ENCODE assay signal across 29 cellular contexts in genomic region chr9:121682201-121682600, GRCh38. TPM values are rescaled to one million over a fixed set of nuclear protein-coding genes. Genes with fewer than 3 reads are reported as not detected.
"Had no signal": no experiment of that assay in that cellular context is flagged by ENCODE, and none has a peak within 500 bp of the region (broad histone marks: within the 10 kb centered on the region; RNA-seq: fewer than 3 reads in every experiment).

No MANE protein-coding gene starts in this region.

- H3K9me3 Mint-ChIP-seq: effector memory CD8-positive, alpha-beta T cell; mesothelial cell of epicardium; stimulated activated memory B cell treated with anti-CD40 and anti-IgM and Interleukin-4, amounts not matched to agents 10 μg/mL and 1 μg/mL and 100 μg/mL, for 72 hours; stimulated activated naive CD8-positive, alpha-beta T cell treated with anti-CD3 and anti-CD28 coated beads, Interleukin-15, amount 100 ng/mL, for 72 hours had no signal

- H3K27me3 ChIP-seq: adrenal gland, body of pancreas, gastroesophageal sphincter, pancreas, sigmoid colon, upper lobe of left lung had no signal

- H3K9me3 ChIP-seq: adrenal gland, body of pancreas, gastroesophageal sphincter, pancreas, psoas muscle, sigmoid colon, upper lobe of left lung had no signal

- H3K27ac Mint-ChIP-seq: activated CD4-positive, alpha-beta T cell treated with anti-CD3 and anti-CD28 coated beads for 36 hours; activated naive CD8-positive, alpha-beta T cell; effector memory CD8-positive, alpha-beta T cell; mesothelial cell of epicardium; naive thymus-derived CD4-positive, alpha-beta T cell; stimulated activated memory B cell treated with anti-CD40 and anti-IgM and Interleukin-4, amounts not matched to agents 10 μg/mL and 1 μg/mL and 100 μg/mL, for 72 hours; stimulated activated naive CD8-positive, alpha-beta T cell treated with anti-CD3 and anti-CD28 coated beads, Interleukin-15, amount 100 ng/mL, for 72 hours had no signal

- FAIRE-seq: keratinocyte, pancreas, small intestine had no signal

- H3K36me3 ChIP-seq: adrenal gland had no signal

- ATAC-seq: activated CD4-positive, alpha-beta T cell treated with anti-CD3 and anti-CD28 coated beads for 36 hours; body of pancreas; effector memory CD8-positive, alpha-beta T cell; gastroesophageal sphincter; left colon; naive thymus-derived CD4-positive, alpha-beta T cell; pancreas; psoas muscle; stimulated activated memory B cell treated with anti-CD40 and anti-IgM and Interleukin-4, amounts not matched to agents 10 μg/mL and 1 μg/mL and 100 μg/mL, for 72 hours; stimulated activated naive CD8-positive, alpha-beta T cell treated with anti-CD3 and anti-CD28 coated beads, Interleukin-15, amount 100 ng/mL, for 72 hours had no signal

- DNase-seq: activated CD4-positive, alpha-beta T cell treated with anti-CD3 and anti-CD28 coated beads for 36 hours; activated CD4-positive, CD25-positive, alpha-beta regulatory T cell; activated CD8-positive, alpha-beta memory T cell treated with anti-CD3 and anti-CD28 coated beads for 24 hours; activated effector memory CD4-positive, alpha-beta T cell treated with Interleukin-2 at 50 U/mL for 16 hours; activated naive CD4-positive, alpha-beta T cell treated with Interleukin-2 at 50 U/mL for 16 hours; adrenal gland; body of pancreas; cortex of kidney; effector memory CD8-positive, alpha-beta T cell; hippocampal formation; left colon; mammary epithelial cell; naive thymus-derived CD4-positive, alpha-beta T cell; sigmoid colon; small intestine; stimulated activated CD4-positive, alpha-beta T cell treated with anti-CD3 and anti-CD28 coated beads, Interleukin-1b, Interleukin-23, amount 100 ng/mL, for 48 hours; stimulated activated CD4-positive, alpha-beta T cell treated with anti-CD3 and anti-CD28 coated beads, Interleukin-4, amount 100 ng/mL, for 4 hours; stimulated activated CD8-positive, alpha-beta memory T cell treated with anti-CD3 and anti-CD28 coated beads, Interleukin-4, amount 100 ng/mL, for 48 hours; stimulated activated naive CD8-positive, alpha-beta T cell treated with anti-CD3 and anti-CD28 coated beads, Interleukin-15, amount 100 ng/mL, for 72 hours; substantia nigra; T-helper 1 cell; upper lobe of left lung had no signal

- H3K4me3 ChIP-seq: adrenal gland, body of pancreas, gastroesophageal sphincter, pancreas, psoas muscle, sigmoid colon, upper lobe of left lung had no signal

- H3K27ac ChIP-seq: adrenal gland, body of pancreas, gastroesophageal sphincter, pancreas, psoas muscle, sigmoid colon, upper lobe of left lung had no signal

- H3K4me1 Mint-ChIP-seq: activated CD4-positive, alpha-beta T cell treated with anti-CD3 and anti-CD28 coated beads for 36 hours; stimulated activated naive CD8-positive, alpha-beta T cell treated with anti-CD3 and anti-CD28 coated beads, Interleukin-15, amount 100 ng/mL, for 72 hours had no signal

- H3K4me3 Mint-ChIP-seq: activated CD4-positive, alpha-beta T cell treated with anti-CD3 and anti-CD28 coated beads for 36 hours; activated naive CD8-positive, alpha-beta T cell; effector memory CD8-positive, alpha-beta T cell; mesothelial cell of epicardium; naive thymus-derived CD4-positive, alpha-beta T cell; stimulated activated memory B cell treated with anti-CD40 and anti-IgM and Interleukin-4, amounts not matched to agents 10 μg/mL and 1 μg/mL and 100 μg/mL, for 72 hours; stimulated activated naive CD8-positive, alpha-beta T cell treated with anti-CD3 and anti-CD28 coated beads, Interleukin-15, amount 100 ng/mL, for 72 hours had no signal

- H3K36me3 Mint-ChIP-seq: activated naive CD8-positive, alpha-beta T cell; naive thymus-derived CD4-positive, alpha-beta T cell; stimulated activated memory B cell treated with anti-CD40 and anti-IgM and Interleukin-4, amounts not matched to agents 10 μg/mL and 1 μg/mL and 100 μg/mL, for 72 hours had no signal

- H3K4me1 ChIP-seq: adrenal gland, body of pancreas, pancreas had no signal

RNA-seq across cellular contexts. Expression of gene DAB2IP, which starts 30.8 kb away (rescaled TPM):
- polyA plus RNA-seq: naive thymus-derived CD4-positive, alpha-beta T cell had no signal
